Comparison of ENCODE assay signal across 7 cellular contexts in genomic region chr16:31382485-31383161, GRCh38. TPM values are rescaled to one million over a fixed set of nuclear protein-coding genes. Genes with fewer than 3 reads are reported as not detected.
DNase-seq lines count a peak whose midpoint lies in the region; ATAC-seq, FAIRE-seq and TF ChIP-seq lines count a peak whose summit lies in the region.

No MANE protein-coding gene starts in this region.

- peak; percentile 75 for DNase-seq in GM12892 (ENCODE audit: insufficient read length)
- DNase-seq in HuH-7.5 (ENCODE audit: low spot score): peak; percentile 84
- DNase-seq in T-helper 2 cell: peak in 4 of 5 experiments; percentile 13 to 74 (median 30)
- DNase-seq in astrocyte of the hippocampus (ENCODE audit: low read depth, low spot score): peak; percentile 41
- DNase-seq in iPS DF 19.7 (ENCODE audit: low read depth, low spot score): peak; percentile 20
- peak; percentile 28 to 42 (median 38) for DNase-seq in stimulated activated CD4-positive, alpha-beta T cell treated with anti-CD3 and anti-CD28 coated beads, Interleukin-1b, Interleukin-23, amount 100 ng/mL, for 24 hours (ENCODE audit: low read depth in 4 of 4, low spot score in 1 of 4)

- no peak for TF ChIP-seq POLR2A in GM12892 (IDR thresholded peaks at IDR 0.05; ENCODE audit: low read depth, low read length)

- FAIRE-seq in GM12892 (lab: Jason Lieb, UNC): peak; percentile 78

- ATAC-seq in GM21723 (IDR thresholded peaks at IDR 0.05; ENCODE audit: unreplicated experiment): no peak

RNA-seq across cellular contexts. Expression of gene ITGAD, which starts 10.5 kb away (rescaled TPM):
- 0.23 TPM for polyA plus RNA-seq in GM12892 (2012; ENCODE audit: missing spikeins)

RNA-seq across cellular contexts. Expression of gene ITGAX, which starts 27.6 kb away (rescaled TPM):
- 22.0 TPM for polyA plus RNA-seq in GM12892 (2012; ENCODE audit: missing spikeins)

RNA-seq across cellular contexts. Expression of gene COX6A2, which starts 45.5 kb away (rescaled TPM):
- not detected for polyA plus RNA-seq in GM12892 (2012; ENCODE audit: missing spikeins)

RNA-seq across cellular contexts. Expression of gene ZNF843, which starts 60.0 kb away (rescaled TPM):
- not detected for polyA plus RNA-seq in GM12892 (2012; ENCODE audit: missing spikeins)

Comparison
In these comparisons a context has a peak if more than half of its experiments do, and no peak if none do; other contexts are left out.
1. DNase-seq: peak in every context shown above with its lines; median percentile 84 in HuH-7.5; 75 in GM12892; 41 in astrocyte of the hippocampus; 38 in stimulated activated CD4-positive, alpha-beta T cell treated with anti-CD3 and anti-CD28 coated beads, Interleukin-1b, Interleukin-23, amount 100 ng/mL, for 24 hours; 30 in T-helper 2 cell; 20 in iPS DF 19.7.